18 cellular contexts compared by ENCODE assay signal in the genomic region with DNA sequence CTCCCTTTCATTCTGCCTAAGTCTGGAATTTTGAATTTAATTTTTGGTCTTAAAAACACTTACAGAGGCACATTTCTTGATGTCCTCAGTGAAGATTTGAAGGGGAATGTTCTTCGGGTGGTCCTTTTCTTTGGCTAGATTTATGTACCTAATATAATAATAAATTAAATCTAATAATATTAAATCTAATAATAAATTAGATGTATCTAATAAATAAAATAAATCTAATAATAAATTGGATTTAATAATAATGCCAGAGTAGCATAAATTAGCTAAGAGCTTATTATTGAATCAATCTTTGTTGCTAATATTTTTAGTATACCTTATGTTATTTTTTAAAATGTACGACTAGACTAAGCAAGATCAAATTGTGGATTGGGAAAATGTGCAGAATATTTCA. TPM values are rescaled to one million over a fixed set of nuclear protein-coding genes. Genes with fewer than 3 reads are reported as not detected.
DNase-seq lines count a peak whose midpoint lies in the region; FAIRE-seq lines count a peak whose summit lies in the region.
"Had no signal": no experiment of that assay in that cellular context is flagged by ENCODE, and none has a peak within 500 bp of the region (broad histone marks: within the 10 kb centered on the region; RNA-seq: fewer than 3 reads in every experiment).

No MANE protein-coding gene starts in this region.

- FAIRE-seq in G401.6 (lab: Jason Lieb, UNC) (peak; percentile 3), colon (lab: Jason Lieb, UNC) (peak; percentile 76)
- FAIRE-seq: A549, D721Med, GM12878, GM12892, GM18507 had no signal

- DNase-seq in cerebellum (ENCODE audit: low spot score) (no peak), GM19240 (ENCODE audit: insufficient read length, low spot score) (no peak), NCI-H748 treated with DMSO at 0.1 percent for 48 hours (lab: John Stamatoyannopoulos, UW) (no peak)
- DNase-seq: 8988T; AML-193; Caco-2; Calu3; CD4-positive, alpha-beta T cell; CD8-positive, alpha-beta T cell; DMS79 treated with DMSO at 0.1 percent for 48 hours; GDM1 had no signal

RNA-seq across cellular contexts. Expression of gene MAD2L1, which starts 39.8 kb away (rescaled TPM):
- 12.0 TPM for total RNA-seq in cerebellum
